Comparison of ENCODE assay signal across 1 cellular context in genomic region chr5:181185560-181185959, GRCh38.
TF ChIP-seq lines count a peak whose summit lies in the region.

No MANE protein-coding gene starts in this region.

TF ChIP-seq in WTC11, 78 proteins besides CTCF, POLR2A, EP300 and RAD21 (continued from another document):
- TF ChIP-seq ARID4B (CRISPR knock-in tag; IDR thresholded peaks at IDR 0.05; ENCODE audit: borderline replicate concordance) (no peak), ZNF263 (CRISPR knock-in tag; IDR thresholded peaks at IDR 0.05; ENCODE audit: low read depth) (no peak), ETV6 (CRISPR knock-in tag; IDR thresholded peaks at IDR 0.05) (no peak)
TF ChIP-seq in WTC11: peak in this region for 0.
